Comparison of ENCODE assay signal across 1 cellular context in the genomic region with DNA sequence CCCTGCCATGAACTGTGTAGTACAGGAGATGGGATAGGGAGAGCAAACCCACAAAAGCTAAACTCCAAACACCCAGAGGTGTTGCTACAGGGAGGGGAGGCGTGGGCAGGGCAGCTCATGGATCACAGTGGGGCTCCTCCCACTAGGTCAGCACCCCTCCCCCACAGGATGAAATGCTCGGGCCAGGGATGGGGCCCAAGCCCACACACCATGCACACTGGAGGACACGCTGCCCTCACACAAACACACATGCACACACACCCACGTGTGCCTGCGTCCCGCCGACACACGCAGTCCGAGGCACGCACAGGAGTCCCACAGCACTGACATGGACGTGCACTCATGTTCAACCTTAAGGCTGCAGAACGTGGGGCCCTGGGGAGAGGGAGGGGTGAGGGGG.
TF ChIP-seq lines count a peak whose summit lies in the region.

No MANE protein-coding gene starts in this region.

TF ChIP-seq in H1, 55 proteins besides CTCF, POLR2A, EP300 and RAD21:
- TF ChIP-seq, protein P1, sequence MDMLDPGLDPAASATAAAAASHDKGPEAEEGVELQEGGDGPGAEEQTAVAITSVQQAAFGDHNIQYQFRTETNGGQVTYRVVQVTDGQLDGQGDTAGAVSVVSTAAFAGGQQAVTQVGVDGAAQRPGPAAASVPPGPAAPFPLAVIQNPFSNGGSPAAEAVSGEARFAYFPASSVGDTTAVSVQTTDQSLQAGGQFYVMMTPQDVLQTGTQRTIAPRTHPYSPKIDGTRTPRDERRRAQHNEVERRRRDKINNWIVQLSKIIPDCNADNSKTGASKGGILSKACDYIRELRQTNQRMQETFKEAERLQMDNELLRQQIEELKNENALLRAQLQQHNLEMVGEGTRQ (IDR thresholded peaks at IDR 0.05; ENCODE audit: low read length) = no peak
- no peak for TF ChIP-seq RNF2 (IDR thresholded peaks at IDR 0.05; ENCODE audit: borderline replicate concordance, low read depth, low read length, missing control alignments, poor library complexity, severe bottlenecking)
- no peak for TF ChIP-seq GABPA (IDR thresholded peaks at IDR 0.05; ENCODE audit: borderline replicate concordance, insufficient read depth, low read length)
- no peak for TF ChIP-seq ZNF274 (IDR thresholded peaks at IDR 0.05; ENCODE audit: borderline replicate concordance, extremely low read depth, low read length)
- TF ChIP-seq RXRA (IDR thresholded peaks at IDR 0.05; ENCODE audit: insufficient read depth, low read depth, low read length) = no peak
- no peak for TF ChIP-seq SP2 (IDR thresholded peaks at IDR 0.05; ENCODE audit: low read length)
- TF ChIP-seq, protein P2, sequence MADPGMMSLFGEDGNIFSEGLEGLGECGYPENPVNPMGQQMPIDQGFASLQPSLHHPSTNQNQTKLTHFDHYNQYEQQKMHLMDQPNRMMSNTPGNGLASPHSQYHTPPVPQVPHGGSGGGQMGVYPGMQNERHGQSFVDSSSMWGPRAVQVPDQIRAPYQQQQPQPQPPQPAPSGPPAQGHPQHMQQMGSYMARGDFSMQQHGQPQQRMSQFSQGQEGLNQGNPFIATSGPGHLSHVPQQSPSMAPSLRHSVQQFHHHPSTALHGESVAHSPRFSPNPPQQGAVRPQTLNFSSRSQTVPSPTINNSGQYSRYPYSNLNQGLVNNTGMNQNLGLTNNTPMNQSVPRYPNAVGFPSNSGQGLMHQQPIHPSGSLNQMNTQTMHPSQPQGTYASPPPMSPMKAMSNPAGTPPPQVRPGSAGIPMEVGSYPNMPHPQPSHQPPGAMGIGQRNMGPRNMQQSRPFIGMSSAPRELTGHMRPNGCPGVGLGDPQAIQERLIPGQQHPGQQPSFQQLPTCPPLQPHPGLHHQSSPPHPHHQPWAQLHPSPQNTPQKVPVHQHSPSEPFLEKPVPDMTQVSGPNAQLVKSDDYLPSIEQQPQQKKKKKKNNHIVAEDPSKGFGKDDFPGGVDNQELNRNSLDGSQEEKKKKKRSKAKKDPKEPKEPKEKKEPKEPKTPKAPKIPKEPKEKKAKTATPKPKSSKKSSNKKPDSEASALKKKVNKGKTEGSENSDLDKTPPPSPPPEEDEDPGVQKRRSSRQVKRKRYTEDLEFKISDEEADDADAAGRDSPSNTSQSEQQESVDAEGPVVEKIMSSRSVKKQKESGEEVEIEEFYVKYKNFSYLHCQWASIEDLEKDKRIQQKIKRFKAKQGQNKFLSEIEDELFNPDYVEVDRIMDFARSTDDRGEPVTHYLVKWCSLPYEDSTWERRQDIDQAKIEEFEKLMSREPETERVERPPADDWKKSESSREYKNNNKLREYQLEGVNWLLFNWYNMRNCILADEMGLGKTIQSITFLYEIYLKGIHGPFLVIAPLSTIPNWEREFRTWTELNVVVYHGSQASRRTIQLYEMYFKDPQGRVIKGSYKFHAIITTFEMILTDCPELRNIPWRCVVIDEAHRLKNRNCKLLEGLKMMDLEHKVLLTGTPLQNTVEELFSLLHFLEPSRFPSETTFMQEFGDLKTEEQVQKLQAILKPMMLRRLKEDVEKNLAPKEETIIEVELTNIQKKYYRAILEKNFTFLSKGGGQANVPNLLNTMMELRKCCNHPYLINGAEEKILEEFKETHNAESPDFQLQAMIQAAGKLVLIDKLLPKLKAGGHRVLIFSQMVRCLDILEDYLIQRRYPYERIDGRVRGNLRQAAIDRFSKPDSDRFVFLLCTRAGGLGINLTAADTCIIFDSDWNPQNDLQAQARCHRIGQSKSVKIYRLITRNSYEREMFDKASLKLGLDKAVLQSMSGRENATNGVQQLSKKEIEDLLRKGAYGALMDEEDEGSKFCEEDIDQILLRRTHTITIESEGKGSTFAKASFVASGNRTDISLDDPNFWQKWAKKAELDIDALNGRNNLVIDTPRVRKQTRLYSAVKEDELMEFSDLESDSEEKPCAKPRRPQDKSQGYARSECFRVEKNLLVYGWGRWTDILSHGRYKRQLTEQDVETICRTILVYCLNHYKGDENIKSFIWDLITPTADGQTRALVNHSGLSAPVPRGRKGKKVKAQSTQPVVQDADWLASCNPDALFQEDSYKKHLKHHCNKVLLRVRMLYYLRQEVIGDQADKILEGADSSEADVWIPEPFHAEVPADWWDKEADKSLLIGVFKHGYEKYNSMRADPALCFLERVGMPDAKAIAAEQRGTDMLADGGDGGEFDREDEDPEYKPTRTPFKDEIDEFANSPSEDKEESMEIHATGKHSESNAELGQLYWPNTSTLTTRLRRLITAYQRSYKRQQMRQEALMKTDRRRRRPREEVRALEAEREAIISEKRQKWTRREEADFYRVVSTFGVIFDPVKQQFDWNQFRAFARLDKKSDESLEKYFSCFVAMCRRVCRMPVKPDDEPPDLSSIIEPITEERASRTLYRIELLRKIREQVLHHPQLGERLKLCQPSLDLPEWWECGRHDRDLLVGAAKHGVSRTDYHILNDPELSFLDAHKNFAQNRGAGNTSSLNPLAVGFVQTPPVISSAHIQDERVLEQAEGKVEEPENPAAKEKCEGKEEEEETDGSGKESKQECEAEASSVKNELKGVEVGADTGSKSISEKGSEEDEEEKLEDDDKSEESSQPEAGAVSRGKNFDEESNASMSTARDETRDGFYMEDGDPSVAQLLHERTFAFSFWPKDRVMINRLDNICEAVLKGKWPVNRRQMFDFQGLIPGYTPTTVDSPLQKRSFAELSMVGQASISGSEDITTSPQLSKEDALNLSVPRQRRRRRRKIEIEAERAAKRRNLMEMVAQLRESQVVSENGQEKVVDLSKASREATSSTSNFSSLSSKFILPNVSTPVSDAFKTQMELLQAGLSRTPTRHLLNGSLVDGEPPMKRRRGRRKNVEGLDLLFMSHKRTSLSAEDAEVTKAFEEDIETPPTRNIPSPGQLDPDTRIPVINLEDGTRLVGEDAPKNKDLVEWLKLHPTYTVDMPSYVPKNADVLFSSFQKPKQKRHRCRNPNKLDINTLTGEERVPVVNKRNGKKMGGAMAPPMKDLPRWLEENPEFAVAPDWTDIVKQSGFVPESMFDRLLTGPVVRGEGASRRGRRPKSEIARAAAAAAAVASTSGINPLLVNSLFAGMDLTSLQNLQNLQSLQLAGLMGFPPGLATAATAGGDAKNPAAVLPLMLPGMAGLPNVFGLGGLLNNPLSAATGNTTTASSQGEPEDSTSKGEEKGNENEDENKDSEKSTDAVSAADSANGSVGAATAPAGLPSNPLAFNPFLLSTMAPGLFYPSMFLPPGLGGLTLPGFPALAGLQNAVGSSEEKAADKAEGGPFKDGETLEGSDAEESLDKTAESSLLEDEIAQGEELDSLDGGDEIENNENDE (IDR thresholded peaks at IDR 0.05; ENCODE audit: insufficient replicate concordance, low read length) = no peak
- no peak for TF ChIP-seq POU5F1 (IDR thresholded peaks at IDR 0.05; ENCODE audit: low read depth, low read length)
- TF ChIP-seq TAF7 (optimal IDR thresholded peaks at IDR 0.05; ENCODE audit: borderline replicate concordance, low read depth, low read length) = no peak
- TF ChIP-seq CBX5 (IDR thresholded peaks at IDR 0.05; ENCODE audit: low read depth, low read length) = no peak
- TF ChIP-seq CEBPB (IDR thresholded peaks at IDR 0.05; ENCODE audit: low read depth, low read length) = no peak
- no peak for TF ChIP-seq SUZ12 (IDR thresholded peaks at IDR 0.05; ENCODE audit: low read length)
- no peak for TF ChIP-seq SAP30 (IDR thresholded peaks at IDR 0.05; ENCODE audit: insufficient read depth, insufficient replicate concordance, low read length)
- TF ChIP-seq CHD2 (IDR thresholded peaks at IDR 0.05; ENCODE audit: low read length) = no peak
